16 cellular contexts compared by ENCODE assay signal in genomic region chr7:69706070-69706469, GRCh38.
DNase-seq lines count a peak whose midpoint lies in the region; ATAC-seq and TF ChIP-seq lines count a peak whose summit lies in the region.
"Had no signal": no experiment of that assay in that cellular context is flagged by ENCODE, and none has a peak within 500 bp of the region (broad histone marks: within the 10 kb centered on the region; RNA-seq: fewer than 3 reads in every experiment).

No MANE protein-coding gene starts in this region.

- DNase-seq in left cardiac atrium, result peak; percentile 21
- no peak for DNase-seq in cardiac septum (ENCODE audit: low spot score)
- no peak for DNase-seq in left lobe of liver (ENCODE audit: low spot score)
- DNase-seq in NCI-H226, result no peak
- DNase-seq: AML-193; Calu3; CD8-positive, alpha-beta T cell; DMS79 treated with DMSO at 0.1 percent for 48 hours; EL; H9 had no signal

- no peaks in the 10 kb centered on the region for H3K9me2 ChIP-seq in OCI-LY1 (ENCODE audit: low read depth, low read length)

- H3K4me3 ChIP-seq in OCI-LY1 (ENCODE audit: low read depth, low read length, poor library complexity, severe bottlenecking), result no peak overlapping the region
- H3K4me3 ChIP-seq: A549 had no signal

- peak overlapping the region; percentile 6 for H3K27ac ChIP-seq in OCI-LY1 (ENCODE audit: low read depth, low read length, poor library complexity, severe bottlenecking)
- H3K27ac ChIP-seq: 22Rv1, A549 had no signal

- intact Hi-C loops in left cardiac atrium (cut with DNase I), result no loop called here
- intact Hi-C loops in cardiac septum (cut with DNase I), result no loop called here

- peaks cover 100% of the 10 kb centered on the region for H3K79me2 ChIP-seq in OCI-LY1 (ENCODE audit: insufficient read depth, low read length)

- H3K9me3 ChIP-seq in OCI-LY1 (ENCODE audit: low read length), result no peaks in the 10 kb centered on the region
- H3K9me3 ChIP-seq: A549 had no signal

- H2AFZ ChIP-seq in OCI-LY1 (ENCODE audit: low read length), result no peak overlapping the region

- H3K9ac ChIP-seq in OCI-LY1 (ENCODE audit: low read length), result no peak overlapping the region

- no peaks in the 10 kb centered on the region; the same call in 1 of the 2 replicates for H4K20me1 ChIP-seq in OCI-LY1 (ENCODE audit: insufficient read depth, low read length)

- ATAC-seq in left cardiac atrium, result no peak
- ATAC-seq in left lobe of liver, result peak; percentile 21
- no peak for ATAC-seq in GM21717 (IDR thresholded peaks at IDR 0.05; ENCODE audit: unreplicated experiment)
- no peak for ATAC-seq in HG03139 (IDR thresholded peaks at IDR 0.05; ENCODE audit: unreplicated experiment)
- ATAC-seq: A549; CD8-positive, alpha-beta T cell; HepG2 had no signal

- no peaks in the 10 kb centered on the region for H3F3A ChIP-seq in OCI-LY1 (ENCODE audit: insufficient read depth, low read length)

- no peaks in the 10 kb centered on the region for H3K27me3 ChIP-seq in OCI-LY1 (ENCODE audit: insufficient read depth, low read length)

- no peak for TF ChIP-seq CTCF in OCI-LY1 (IDR thresholded peaks at IDR 0.05; ENCODE audit: low read length)

- H3K4me2 ChIP-seq in OCI-LY1 (ENCODE audit: low read length), result peak overlapping the region; percentile 7; the same call in 1 of the 2 replicates
- H3K4me2 ChIP-seq: A549 had no signal

- H3K36me3 ChIP-seq in OCI-LY1 (ENCODE audit: insufficient read depth, low read length), result no peaks in the 10 kb centered on the region

- peaks cover 95% of the 10 kb centered on the region for H3K4me1 ChIP-seq in OCI-LY1 (ENCODE audit: insufficient read depth, low read length, severe bottlenecking)
